In the genomic region with DNA sequence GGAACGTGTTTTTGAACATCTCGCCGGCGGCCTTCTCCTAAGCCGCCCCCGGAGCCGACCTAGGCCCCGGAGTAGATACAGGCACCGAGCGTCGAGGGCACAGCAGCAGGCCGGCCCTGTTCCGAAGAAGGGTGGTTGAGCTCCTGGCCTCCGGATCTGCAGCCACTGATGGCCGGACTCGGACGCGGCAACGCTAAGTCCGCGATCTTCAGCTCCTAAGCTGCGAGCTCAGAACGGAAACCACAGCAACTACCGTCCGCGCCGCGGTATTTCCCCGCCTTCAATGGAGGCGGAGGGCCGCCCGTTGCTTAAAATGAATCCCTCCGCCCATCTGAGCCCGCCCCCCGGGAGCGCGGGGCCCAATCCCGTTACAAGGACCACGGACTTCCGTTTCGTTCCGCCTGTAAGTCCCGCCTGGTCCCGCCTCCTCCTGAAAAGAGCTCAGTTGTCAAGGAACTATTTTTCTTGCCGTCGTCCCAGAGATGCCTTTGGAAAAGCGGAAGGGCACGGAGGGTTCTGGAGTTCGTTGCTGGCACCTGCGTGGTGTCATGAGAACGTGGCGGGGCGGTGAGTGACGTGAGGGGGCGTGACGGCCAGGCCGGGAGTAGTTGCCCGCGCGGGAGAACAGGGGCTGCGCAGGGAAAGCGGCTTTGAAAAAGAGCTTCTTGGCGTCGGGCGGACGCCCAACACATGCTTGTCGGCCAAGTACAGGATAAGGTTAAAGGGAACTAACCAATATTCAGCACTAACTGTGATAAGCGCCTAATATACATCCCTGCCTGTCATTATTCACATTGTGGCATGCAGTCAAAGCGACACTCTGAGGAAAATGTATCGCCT, we compare ENCODE assay signal across 8 cellular contexts. TPM values are rescaled to one million over a fixed set of nuclear protein-coding genes. Genes with fewer than 3 reads are reported as not detected.
DNase-seq lines count a peak whose midpoint lies in the region; ATAC-seq lines count a peak whose summit lies in the region.

Gene CFAP20, minus strand, starts transcription at position 285 of the 840 bp plus-strand sequence. Its CDS starts 266 bp downstream, at position 19.

- DNase-seq in AG08396 (ENCODE audit: low spot score) (peak; percentile 94), NCI-H345 treated with DMSO at 0.1 percent for 48 hours (lab: John Stamatoyannopoulos, UW; ENCODE audit: unreplicated experiment) (peak; percentile 94), immature natural killer cell (peak; percentile 94 to 95 (median 95)), smooth muscle cell of the brain vasculature (ENCODE audit: low read depth, low spot score) (peak; percentile 99)
- DNase-seq in activated CD4-positive, CD25-positive, alpha-beta regulatory T cell (lab: John Stamatoyannopoulos, UW), result peak; percentile 90 to 92 (median 92)
- peak; percentile 97 for DNase-seq in central memory CD4-positive, alpha-beta T cell

- H3K4me1 Mint-ChIP-seq in immature natural killer cell, result peaks cover 46 to 50% of the 10 kb centered on the region in 2 donors

- H3K9me3 Mint-ChIP-seq in immature natural killer cell, result no peaks in the 10 kb centered on the region

- peaks cover 0 to 4% (median 4%) of the 10 kb centered on the region in 3 donors for H3K27me3 Mint-ChIP-seq in immature natural killer cell (ENCODE audit: low read depth in 3 of 3)

- H3K4me3 Mint-ChIP-seq in immature natural killer cell, result peak within 1 kb of the TSS; percentile 95 to 99 (median 98)

- H3K36me3 Mint-ChIP-seq in immature natural killer cell, result no peaks in the 10 kb centered on the region

- peak; percentile 92 for ATAC-seq in GM19023 (IDR thresholded peaks at IDR 0.05; ENCODE audit: unreplicated experiment)
- peak; percentile 82 for ATAC-seq in HG03280 (IDR thresholded peaks at IDR 0.05; ENCODE audit: unreplicated experiment)

- peak within 1 kb of the TSS; percentile 91 to 99 (median 96) for H3K27ac Mint-ChIP-seq in immature natural killer cell

RNA-seq across cellular contexts. Expression of gene CFAP20, which starts in this region (rescaled TPM):
- 10 to 100 TPM; 36.6 to 43.2 (median 39.4) TPM for polyA plus RNA-seq in immature natural killer cell

Comparison
In these comparisons a context has a peak if more than half of its experiments do, and no peak if none do; other contexts are left out.
1. Peak in every context shown above with its lines: DNase-seq and ATAC-seq.